Comparison of ENCODE assay signal across 15 cellular contexts in genomic region chr9:12666813-12667212, GRCh38. TPM values are rescaled to one million over a fixed set of nuclear protein-coding genes. Genes with fewer than 3 reads are reported as not detected.
DNase-seq lines count a peak whose midpoint lies in the region; ATAC-seq and TF ChIP-seq lines count a peak whose summit lies in the region.
"Had no signal": no experiment of that assay in that cellular context is flagged by ENCODE, and none has a peak within 500 bp of the region (broad histone marks: within the 10 kb centered on the region; RNA-seq: fewer than 3 reads in every experiment).

No MANE protein-coding gene starts in this region.

- H3K4me3 Mint-ChIP-seq in MCF 10A (ENCODE audit: unreplicated experiment) (no peak overlapping the region), chondrocyte (ENCODE audit: unreplicated experiment) (no peak overlapping the region)
- H3K4me3 Mint-ChIP-seq: activated naive CD4-positive, alpha-beta T cell treated with anti-CD3 and anti-CD28 coated beads, Interleukin-2, amount 10 ng/mL, durations not matched to agents 7 days and 5 days; central memory CD8-positive, alpha-beta T cell; stimulated activated naive B cell treated with anti-CD40 and anti-IgM and Interleukin-4, amounts not matched to agents 10 μg/mL and 1 μg/mL and 100 μg/mL, for 72 hours had no signal

- H3K27ac Mint-ChIP-seq in MCF 10A (ENCODE audit: low read depth, unreplicated experiment) (no peak overlapping the region), chondrocyte (ENCODE audit: unreplicated experiment) (no peak overlapping the region)
- H3K27ac Mint-ChIP-seq: activated naive CD4-positive, alpha-beta T cell treated with anti-CD3 and anti-CD28 coated beads, Interleukin-2, amount 10 ng/mL, durations not matched to agents 7 days and 5 days; stimulated activated naive B cell treated with anti-CD40 and anti-IgM and Interleukin-4, amounts not matched to agents 10 μg/mL and 1 μg/mL and 100 μg/mL, for 72 hours had no signal

- H3K4me1 Mint-ChIP-seq in MCF 10A (ENCODE audit: insufficient read depth, unreplicated experiment): no peaks in the 10 kb centered on the region
- H3K4me1 Mint-ChIP-seq in chondrocyte (ENCODE audit: low read depth): no peaks in the 10 kb centered on the region
- H3K4me1 Mint-ChIP-seq: activated naive CD4-positive, alpha-beta T cell treated with anti-CD3 and anti-CD28 coated beads, Interleukin-2, amount 10 ng/mL, durations not matched to agents 7 days and 5 days; central memory CD8-positive, alpha-beta T cell; stimulated activated naive B cell treated with anti-CD40 and anti-IgM and Interleukin-4, amounts not matched to agents 10 μg/mL and 1 μg/mL and 100 μg/mL, for 72 hours had no signal

- H3K36me3 Mint-ChIP-seq in MCF 10A (ENCODE audit: insufficient read depth, unreplicated experiment) (no peaks in the 10 kb centered on the region), chondrocyte (ENCODE audit: low read depth) (peaks cover 2% of the 10 kb centered on the region)
- H3K36me3 Mint-ChIP-seq: activated naive CD4-positive, alpha-beta T cell treated with anti-CD3 and anti-CD28 coated beads, Interleukin-2, amount 10 ng/mL, durations not matched to agents 7 days and 5 days; stimulated activated naive B cell treated with anti-CD40 and anti-IgM and Interleukin-4, amounts not matched to agents 10 μg/mL and 1 μg/mL and 100 μg/mL, for 72 hours had no signal

- POLR2A ChIA-PET in MCF 10A (lab: Yijun Ruan, JAX): no interaction called here

- no peak overlapping the region for H3K27ac ChIP-seq in breast epithelium
- H3K27ac ChIP-seq: prostate gland had no signal

- no peak for ATAC-seq in HG03025 (IDR thresholded peaks at IDR 0.05; ENCODE audit: low FRiP score, unreplicated experiment)
- no peak for ATAC-seq in HG03432 (IDR thresholded peaks at IDR 0.05; ENCODE audit: unreplicated experiment)
- ATAC-seq: stimulated activated naive B cell treated with anti-CD40 and anti-IgM and Interleukin-4, amounts not matched to agents 10 μg/mL and 1 μg/mL and 100 μg/mL, for 72 hours had no signal

- BruUV-seq in MCF 10A (replicated peaks; lab: Mats Ljungman, UMichigan): no TSS peak

- no peaks in the 10 kb centered on the region for H3K27me3 ChIP-seq in breast epithelium

- no peaks in the 10 kb centered on the region for H3K9me3 ChIP-seq in breast epithelium
- H3K9me3 ChIP-seq: prostate gland had no signal

- TF ChIP-seq POLR2A in breast epithelium (IDR thresholded peaks at IDR 0.05) (no peak), NB4 (IDR thresholded peaks at IDR 0.05; ENCODE audit: extremely low read depth, insufficient read length) (no peak)

- H3K4me1 ChIP-seq in breast epithelium: no peaks in the 10 kb centered on the region
- H3K4me1 ChIP-seq: prostate gland had no signal

- CTCF ChIA-PET in MCF 10A (lab: Yijun Ruan, JAX): no interaction called here

- H3K27me3 Mint-ChIP-seq in MCF 10A (ENCODE audit: insufficient read depth, unreplicated experiment) (peaks cover 45% of the 10 kb centered on the region), chondrocyte (ENCODE audit: low read depth) (peaks cover 15% of the 10 kb centered on the region)
- H3K27me3 Mint-ChIP-seq: activated naive CD4-positive, alpha-beta T cell treated with anti-CD3 and anti-CD28 coated beads, Interleukin-2, amount 10 ng/mL, durations not matched to agents 7 days and 5 days; central memory CD8-positive, alpha-beta T cell; stimulated activated naive B cell treated with anti-CD40 and anti-IgM and Interleukin-4, amounts not matched to agents 10 μg/mL and 1 μg/mL and 100 μg/mL, for 72 hours had no signal

- no peaks in the 10 kb centered on the region for H3K9me3 Mint-ChIP-seq in MCF 10A (ENCODE audit: unreplicated experiment)
- H3K9me3 Mint-ChIP-seq in chondrocyte (ENCODE audit: low read depth): peaks cover 10% of the 10 kb centered on the region

- no peaks in the 10 kb centered on the region for H3K36me3 ChIP-seq in breast epithelium
- H3K36me3 ChIP-seq: prostate gland had no signal

- no peak overlapping the region for H3K4me3 ChIP-seq in breast epithelium
- H3K4me3 ChIP-seq in NB4 (ENCODE audit: low read depth, low read length): no peak overlapping the region
- H3K4me3 ChIP-seq in retinal pigment epithelial cell (ENCODE audit: low read length): no peak overlapping the region
- H3K4me3 ChIP-seq: prostate gland had no signal

- intact Hi-C loops in MCF 10A (cut with micrococcal nuclease): no loop called here
- intact Hi-C loops in breast epithelium (cut with DNase I; ENCODE audit: low total_unique reads): no loop called here

- TF ChIP-seq CTCF in MCF 10A (IDR thresholded peaks at IDR 0.05; ENCODE audit: unreplicated experiment): peak; percentile 13
- no peak for TF ChIP-seq CTCF in breast epithelium (IDR thresholded peaks at IDR 0.05)
- TF ChIP-seq CTCF in NB4 (IDR thresholded peaks at IDR 0.05; ENCODE audit: low read depth, low read length): peak; percentile 55
- peak; percentile 45 for TF ChIP-seq CTCF in chondrocyte (IDR thresholded peaks at IDR 0.05)
- peak; percentile 16 for TF ChIP-seq CTCF in retinal pigment epithelial cell (conservative IDR thresholded peaks at IDR 0.05; ENCODE audit: low read depth, low read length)

- peak; percentile 9 for DNase-seq in MCF 10A (ENCODE audit: unreplicated experiment)
- no peak for DNase-seq in breast epithelium (ENCODE audit: low spot score in 2 of 2)
- DNase-seq in NB4 (ENCODE audit: low read depth): peak; percentile 30
- no peak for DNase-seq in chondrocyte (ENCODE audit: low spot score)
- DNase-seq in retinal pigment epithelial cell (ENCODE audit: low read depth): no peak
- DNase-seq in glomerular visceral epithelial cell (ENCODE audit: extremely low spot score): no peak
- DNase-seq: activated naive CD4-positive, alpha-beta T cell treated with anti-CD3 and anti-CD28 coated beads, Interleukin-2, amount 10 ng/mL, durations not matched to agents 7 days and 5 days; erythroblast; NCI-H2171 treated with DMSO at 0.1 percent for 48 hours; stimulated activated CD4-positive, alpha-beta T cell treated with anti-CD3 and anti-CD28 coated beads, Interleukin-2, amount 100 ng/mL, for 48 hours; stimulated activated naive B cell treated with anti-CD40 and anti-IgM and Interleukin-4, amounts not matched to agents 10 μg/mL and 1 μg/mL and 100 μg/mL, for 72 hours had no signal

RNA-seq across cellular contexts. Expression of gene TYRP1, which starts 26.4 kb away (rescaled TPM):
- total RNA-seq in MCF 10A (2022) (not detected in 2 replicates), breast epithelium (not detected), chondrocyte (0.10 to 0.28 TPM in 2 of 3 replicates, not detected in the other)

Comparison
In these comparisons a context has a peak if more than half of its experiments do, and no peak if none do; other contexts are left out.
1. DNase-seq: peak in MCF 10A (single experiment) and NB4 (single experiment); none in breast epithelium (0 of 2), chondrocyte (single experiment), retinal pigment epithelial cell (single experiment) and glomerular visceral epithelial cell (single experiment).
2. CTCF ChIP-seq: peak in MCF 10A (single experiment), NB4 (single experiment), chondrocyte (single experiment) and retinal pigment epithelial cell (single experiment); none in breast epithelium (0 of 3).